In genomic region chr7:98210513-98211220, GRCh38 we compare ENCODE assay signal across 8 cellular contexts. TPM values are rescaled to one million over a fixed set of nuclear protein-coding genes. Genes with fewer than 3 reads are reported as not detected.
DNase-seq lines count a peak whose midpoint lies in the region; ATAC-seq and TF ChIP-seq lines count a peak whose summit lies in the region.

No MANE protein-coding gene starts in this region.

- intact Hi-C loops in heart left ventricle (cut with DNase I) = no loop called here

- H3K27me3 ChIP-seq in heart left ventricle = peaks cover 0 to 9% (median 0%) of the 10 kb centered on the region in 9 donors
- no peaks in the 10 kb centered on the region for H3K27me3 ChIP-seq in skeletal muscle satellite cell (ENCODE audit: control insufficient read depth, insufficient read depth, low read length)

- H3K9me3 ChIP-seq in heart left ventricle (no peaks in the 10 kb centered on the region), skeletal muscle satellite cell (replicated peaks; ENCODE audit: low read length) (no peaks in the 10 kb centered on the region)

- DNase-seq in NCI-H1436 (lab: John Stamatoyannopoulos, UW) (peak; percentile 50), NCI-H1436 treated with DMSO at 0.1 percent for 48 hours (lab: John Stamatoyannopoulos, UW) (no peak), NCI-H345 treated with DMSO at 0.1 percent for 48 hours (lab: John Stamatoyannopoulos, UW; ENCODE audit: unreplicated experiment) (peak; percentile 16), heart left ventricle (peak in 1 of 5 donors; percentile 64), SK-N-DZ (ENCODE audit: low spot score) (no peak), NCI-H1048 (lab: John Stamatoyannopoulos, UW) (no peak)

- peak in 2 of 4 donors; percentile 9 to 28 for ATAC-seq in heart left ventricle
- no peak for ATAC-seq in GM18861 (IDR thresholded peaks at IDR 0.05; ENCODE audit: unreplicated experiment)

- peak overlapping the region; percentile 62 for H3K4me2 ChIP-seq in skeletal muscle satellite cell (ENCODE audit: low read length)

- H3K4me3 ChIP-seq in heart left ventricle = peak overlapping the region in 8 of 12 donors; percentile 15 to 49 (median 29)
- no peak overlapping the region for H3K4me3 ChIP-seq in skeletal muscle satellite cell (ENCODE audit: low read length)

- H3K36me3 ChIP-seq in heart left ventricle (peaks cover 0 to 29% (median 21%) of the 10 kb centered on the region in 9 donors), skeletal muscle satellite cell (ENCODE audit: insufficient read depth, low read length) (no peaks in the 10 kb centered on the region)

- H3K27ac ChIP-seq in heart left ventricle = no peak overlapping the region

- WGBS in heart left ventricle, 4 donors = 3 to 7% (median 5%) methylated on average over 12 to 48 of the region's 49 CpGs

- H3K4me1 ChIP-seq in heart left ventricle (peaks cover 0 to 11% (median 0%) of the 10 kb centered on the region in 12 donors), skeletal muscle satellite cell (ENCODE audit: control insufficient read depth, insufficient read depth, low read length) (no peaks in the 10 kb centered on the region)

- TF ChIP-seq CTCF in heart left ventricle (IDR thresholded peaks at IDR 0.05) = no peak

- TF ChIP-seq POLR2A in heart left ventricle (IDR thresholded peaks at IDR 0.05) = no peak

- no peak overlapping the region for H3K9ac ChIP-seq in skeletal muscle satellite cell (ENCODE audit: low read depth, low read length)

RNA-seq across cellular contexts. Expression of gene BHLHA15, which starts 0.6 kb away (rescaled TPM):
- 1 to 10 TPM in 1 of 9 donors, under 1 TPM in 1, not detected in 7; 0.61 to 1.3 TPM for total RNA-seq in heart left ventricle
- under 1 TPM in 1 of 2 donors, not detected in 1; 0.26 TPM for polyA plus RNA-seq in heart left ventricle
- total RNA-seq in skeletal muscle satellite cell (2012; rRNA removed) = 1.7 TPM in 1 of 2 replicates, not detected in the other
- 0.29 TPM in 1 of 2 replicates, not detected in the other for polyA plus RNA-seq in SK-N-DZ (2014; cell fraction: cytosol; rRNA removed)
- not detected in 2 replicates for polyA plus RNA-seq in SK-N-DZ (2014; cell fraction: nucleus; rRNA removed)

RNA-seq across cellular contexts. Expression of gene TECPR1, which starts 41.4 kb away (rescaled TPM):
- 10 to 100 TPM; 12.2 to 33.0 (median 22.7) TPM for total RNA-seq in heart left ventricle
- polyA plus RNA-seq in heart left ventricle = 10 to 100 TPM; 10.9 to 23.2 TPM
- 12.4 and 13.3 TPM in 2 replicates for total RNA-seq in skeletal muscle satellite cell (2012; rRNA removed)
- polyA plus RNA-seq in SK-N-DZ (2014; cell fraction: cytosol; rRNA removed) = 21.2 and 34.4 TPM in 2 replicates
- polyA plus RNA-seq in SK-N-DZ (2014; cell fraction: nucleus; rRNA removed) = 55.3 and 70.7 TPM in 2 replicates

Comparison
In these comparisons a context has a peak if more than half of its experiments do, and no peak if none do; other contexts are left out.
1. DNase-seq: peak in NCI-H1436 (single experiment) and NCI-H345 treated with DMSO at 0.1 percent for 48 hours (single experiment); none in NCI-H1436 treated with DMSO at 0.1 percent for 48 hours (single experiment), SK-N-DZ (single experiment) and NCI-H1048 (single experiment).